In the genomic region with DNA sequence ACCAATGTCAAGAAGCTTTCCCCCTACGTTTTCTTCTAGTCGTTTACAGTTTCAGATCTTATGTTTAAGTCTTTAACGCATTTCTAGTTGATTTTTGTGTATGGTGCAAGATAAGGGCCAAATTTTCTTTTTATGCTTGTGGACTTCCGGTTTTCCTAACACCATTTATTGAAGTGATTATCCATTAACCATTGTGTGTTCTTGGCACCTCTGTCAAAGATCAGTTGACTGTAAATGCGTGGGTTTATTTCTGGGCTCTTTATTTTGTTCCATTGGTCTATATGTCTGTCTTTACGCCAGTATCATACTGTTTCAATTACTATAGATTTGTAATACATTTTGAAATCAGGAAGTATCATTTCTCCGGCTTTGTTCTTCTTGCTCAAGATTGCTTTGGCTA, we compare ENCODE assay signal across 29 cellular contexts.
"Had no signal": no experiment of that assay in that cellular context is flagged by ENCODE, and none has a peak within 500 bp of the region (broad histone marks: within the 10 kb centered on the region; RNA-seq: fewer than 3 reads in every experiment).

No MANE protein-coding gene starts in this region.

- ATAC-seq: activated CD4-positive, CD25-positive, alpha-beta regulatory T cell treated with anti-CD3 and anti-CD28 coated beads, Interleukin-2, amount 50 U/mL, for 24 hours; activated CD8-positive, alpha-beta T cell treated with anti-CD3 and anti-CD28 coated beads for 36 hours; activated naive CD4-positive, alpha-beta T cell treated with anti-CD3 and anti-CD28 coated beads, Interleukin-2, amount 50 U/mL, for 72 hours; activated T-cell treated with anti-CD3 and anti-CD28 coated beads, Interleukin-2, amount 50 U/mL, for 4 hours; activated T-helper 17 cell treated with anti-CD3 and anti-CD28 coated beads, Interleukin-2, amount 50 U/mL, for 72 hours; gastroesophageal sphincter; heart right ventricle; T-helper 17 cell had no signal

- H3K4me1 ChIP-seq: ascending aorta, breast epithelium, esophagus squamous epithelium, gastroesophageal sphincter, heart right ventricle had no signal

- H3K36me3 ChIP-seq: breast epithelium, cardiac muscle cell, esophagus squamous epithelium, WERI-Rb-1 had no signal

- FAIRE-seq: endometrium, endothelial cell of umbilical vein had no signal

- H3K27me3 ChIP-seq: ascending aorta, breast epithelium, cardiac muscle cell, esophagus squamous epithelium, gastroesophageal sphincter, heart right ventricle had no signal

- DNase-seq: activated B cell treated with CpG ODN at 0.5 μM for 24 hours; activated CD4-positive, alpha-beta T cell treated with anti-CD3 and anti-CD28 coated beads for 48 hours; activated CD4-positive, alpha-beta T cell treated with anti-CD3 and anti-CD28 coated beads, Interleukin-2, amount 50 U/mL, for 1 hour; activated CD4-positive, alpha-beta T cell treated with anti-CD3 and anti-CD28 coated beads, Interleukin-2, amount 50 U/mL, for 48 hours; activated CD8-positive, alpha-beta memory T cell treated with anti-CD3 and anti-CD28 coated beads for 24 hours; activated CD8-positive, alpha-beta T cell treated with anti-CD3 and anti-CD28 coated beads for 36 hours; activated effector memory CD4-positive, alpha-beta T cell treated with Interleukin-2 at 50 U/mL for 16 hours; activated naive CD4-positive, alpha-beta T cell treated with anti-CD3 and anti-CD28 coated beads, Interleukin-2, amount 10 ng/mL, durations not matched to agents 7 days and 5 days; activated naive CD8-positive, alpha-beta T cell treated with anti-CD3 and anti-CD28 coated beads, Interleukin-2, amount 10 ng/mL, durations not matched to agents 7 days and 5 days; activated T-cell treated with anti-CD3 and anti-CD28 coated beads, Interleukin-2, amount 50 U/mL, for 4 hours; central memory CD4-positive, alpha-beta T cell; effector CD8-positive, alpha-beta T cell; esophagus squamous epithelium; foreskin melanocyte; heart right ventricle; T-helper 1 cell; T-helper 17 cell; T1000; WERI-Rb-1 had no signal

- H3K4me3 ChIP-seq: ascending aorta, breast epithelium, cardiac muscle cell, esophagus squamous epithelium, gastroesophageal sphincter, heart right ventricle had no signal

- H3K27ac ChIP-seq: ascending aorta, breast epithelium, cardiac muscle cell, epithelial cell of prostate, esophagus squamous epithelium, gastroesophageal sphincter, heart right ventricle, WERI-Rb-1 had no signal

- H3K9me3 ChIP-seq: breast epithelium, esophagus squamous epithelium, gastroesophageal sphincter had no signal
